1 cellular context compared by ENCODE assay signal in the genomic region with DNA sequence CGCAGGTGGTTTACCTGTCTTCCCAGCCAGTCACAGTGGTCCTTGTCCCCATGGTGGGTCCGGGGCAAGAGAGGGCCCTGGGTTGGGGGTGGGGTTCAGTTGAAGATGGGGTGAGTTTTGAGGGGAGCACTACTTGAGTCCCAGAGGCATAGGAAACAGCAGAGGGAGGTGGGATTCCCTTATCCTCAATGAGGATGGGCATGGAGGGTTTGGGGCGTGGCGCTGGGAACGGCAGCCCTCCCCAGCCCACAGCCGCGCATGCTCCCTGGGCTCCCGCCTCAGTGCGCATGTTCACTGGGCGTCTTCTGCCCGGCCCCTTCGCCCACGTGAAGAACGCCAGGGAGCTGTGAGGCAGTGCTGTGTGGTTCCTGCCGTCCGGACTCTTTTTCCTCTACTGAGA. TPM values are rescaled to one million over a fixed set of nuclear protein-coding genes. Genes with fewer than 3 reads are reported as not detected.
"Had no signal": no experiment of that assay in that cellular context is flagged by ENCODE, and none has a peak within 500 bp of the region (broad histone marks: within the 10 kb centered on the region; RNA-seq: fewer than 3 reads in every experiment).

A gene with protein sequence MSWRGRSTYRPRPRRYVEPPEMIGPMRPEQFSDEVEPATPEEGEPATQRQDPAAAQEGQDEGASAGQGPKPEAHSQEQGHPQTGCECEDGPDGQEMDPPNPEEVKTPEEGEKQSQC (plus strand): TSS at position 301 of the 400 bp plus-strand sequence. CDS start 1,155 bp downstream, outside the sequence.

RNA-seq across cellular contexts. Expression of the gene that starts here (rescaled TPM):
- polyA plus RNA-seq: GM12878 had no signal
